9 cellular contexts compared by ENCODE assay signal in the genomic region with DNA sequence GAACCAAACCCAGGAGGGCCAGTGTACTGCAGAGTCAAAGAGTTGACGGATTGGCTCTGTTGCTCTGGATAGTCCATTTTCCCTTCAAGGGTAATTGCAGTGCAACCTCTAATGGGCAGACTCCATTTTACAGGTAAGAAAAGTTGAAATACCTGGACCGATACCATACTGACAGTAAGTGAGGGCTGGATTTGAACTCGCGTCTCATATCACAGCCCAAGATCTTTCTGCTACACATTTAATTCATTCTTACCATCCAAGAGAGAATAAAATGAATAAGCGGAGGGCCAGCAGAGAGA. TPM values are rescaled to one million over a fixed set of nuclear protein-coding genes. Genes with fewer than 3 reads are reported as not detected.
A peak's percentile ranks its signal among the peaks of the same experiment; 100 is the strongest.
DNase-seq lines count a peak whose midpoint lies in the region; ATAC-seq, FAIRE-seq and TF ChIP-seq lines count a peak whose summit lies in the region.
"Had no signal": no experiment of that assay in that cellular context is flagged by ENCODE, and none has a peak within 500 bp of the region (broad histone marks: within the 10 kb centered on the region; RNA-seq: fewer than 3 reads in every experiment).

No MANE protein-coding gene starts in this region.

- DNase-seq in heart left ventricle (no peak), cardiac septum (ENCODE audit: low spot score) (no peak), astrocyte of the cerebellum (ENCODE audit: low read depth) (no peak), lower lobe of right lung (no peak), GM12892 (ENCODE audit: insufficient read length) (no peak), NCI-H187 (lab: John Stamatoyannopoulos, UW) (no peak)
- DNase-seq in activated CD4-positive, alpha-beta T cell treated with anti-CD3 and anti-CD28 coated beads for 4 hours = no peak

- H3K4me1 ChIP-seq in heart left ventricle (peaks cover 0 to 26% (median 18%) of the 10 kb centered on the region in 12 donors), lower lobe of right lung (peaks cover 19% of the 10 kb centered on the region), urinary bladder (ENCODE audit: insufficient read depth) (no peaks in the 10 kb centered on the region)

- 27 to 36% (median 31%) methylated on average over 5 of the region's 5 CpGs for WGBS in heart left ventricle, 4 donors
- WGBS in urinary bladder = 24% methylated on average over 5 of the region's 5 CpGs

- no peaks in the 10 kb centered on the region for H3K9me3 ChIP-seq in heart left ventricle
- no peaks in the 10 kb centered on the region for H3K9me3 ChIP-seq in lower lobe of right lung

- ATAC-seq in heart left ventricle (no peak), lower lobe of right lung (no peak)

- TF ChIP-seq CTCF in heart left ventricle (IDR thresholded peaks at IDR 0.05) (no peak), astrocyte of the cerebellum (IDR thresholded peaks at IDR 0.05; ENCODE audit: low read depth, low read length, missing control alignments) (no peak), lower lobe of right lung (IDR thresholded peaks at IDR 0.05) (no peak)

- peak overlapping the region in 10 of 12 donors; percentile 85 to 96 (median 92) for H3K27ac ChIP-seq in heart left ventricle
- peak overlapping the region; percentile 90 for H3K27ac ChIP-seq in lower lobe of right lung
- no peak overlapping the region for H3K27ac ChIP-seq in urinary bladder (ENCODE audit: low read depth)

- intact Hi-C loops in heart left ventricle (cut with DNase I) (loop anchor here in 6 of 10 donors (2.0 to 5.0 kb wide), 3 partner anchors 70 to 375 kb away; no protein-coding TSS in a partner anchor), cardiac septum (cut with DNase I) (loop anchor here (5.0 kb wide), 1 partner anchor 175 kb away; the partner anchor contains the start of gene SPATA7), lower lobe of right lung (cut with DNase I) (no loop called here)

- in situ Hi-C loops in astrocyte of the cerebellum (cut with HindIII; ENCODE audit: low sequenced_read_pairs) = no loop called here

- H3K36me3 ChIP-seq in heart left ventricle (peaks cover 0 to 11% (median 0%) of the 10 kb centered on the region in 9 donors), lower lobe of right lung (peaks cover 4% of the 10 kb centered on the region), urinary bladder (ENCODE audit: insufficient read depth) (no peaks in the 10 kb centered on the region)

- H3K27me3 ChIP-seq in heart left ventricle = peaks cover 0 to 3% (median 0%) of the 10 kb centered on the region in 9 donors
- no peaks in the 10 kb centered on the region for H3K27me3 ChIP-seq in lower lobe of right lung (ENCODE audit: low read depth)

- TF ChIP-seq POLR2A in heart left ventricle (IDR thresholded peaks at IDR 0.05) = no peak
- no peak for TF ChIP-seq POLR2A in GM12892 (IDR thresholded peaks at IDR 0.05; ENCODE audit: low read depth, low read length)

- FAIRE-seq in GM12892 (lab: Jason Lieb, UNC) = no peak
- FAIRE-seq: G401.6 had no signal

- H3K4me3 ChIP-seq in heart left ventricle = peak overlapping the region; percentile 60 to 99 (median 88)
- peak overlapping the region; percentile 93 for H3K4me3 ChIP-seq in astrocyte of the cerebellum (ENCODE audit: low read depth, low read length)
- H3K4me3 ChIP-seq in lower lobe of right lung = peak overlapping the region; percentile 86
- peak overlapping the region; percentile 98 for H3K4me3 ChIP-seq in urinary bladder (ENCODE audit: low read depth, low read length)

RNA-seq across cellular contexts. Expression of gene ZC3H14, which starts 0.4 kb away (rescaled TPM):
- total RNA-seq in heart left ventricle (10 to 100 TPM; 36.8 to 62.7 (median 44.7) TPM), cardiac septum (39.7 TPM), lower lobe of right lung (67.3 TPM), urinary bladder (66.4 TPM)
- polyA plus RNA-seq in heart left ventricle (10 to 100 TPM; 27.6 to 38.3 TPM), urinary bladder (33.8 TPM)
- 38.5 TPM for polyA plus RNA-seq in GM12892 (2012; ENCODE audit: missing spikeins)

RNA-seq across cellular contexts. Expression of gene PTPN21, which starts 7.7 kb away (rescaled TPM):
- total RNA-seq in heart left ventricle (10 to 100 TPM; 21.1 to 68.3 (median 34.2) TPM), cardiac septum (56.8 TPM), lower lobe of right lung (47.6 TPM), urinary bladder (22.4 TPM)
- polyA plus RNA-seq in heart left ventricle (10 to 100 TPM in 1 of 2 donors, 1 to 10 TPM in 1; 9.4 to 12.2 TPM), urinary bladder (14.5 TPM)
- 0.30 TPM for polyA plus RNA-seq in GM12892 (2012; ENCODE audit: missing spikeins)
